ENCODE assay signal across 11 cellular contexts in genomic region chr17:66549731-66550207, GRCh38.
A peak's percentile ranks its signal among the peaks of the same experiment; 100 is the strongest.
DNase-seq lines count a peak whose midpoint lies in the region; ATAC-seq, FAIRE-seq and TF ChIP-seq lines count a peak whose summit lies in the region.
"Had no signal": no experiment of that assay in that cellular context is flagged by ENCODE, and none has a peak within 500 bp of the region (broad histone marks: within the 10 kb centered on the region; RNA-seq: fewer than 3 reads in every experiment).

No MANE protein-coding gene starts in this region.

- no peaks in the 10 kb centered on the region for H3K27me3 ChIP-seq in iPS-18a (ENCODE audit: control insufficient read depth, insufficient read depth, low read length)

- H3K4me1 Mint-ChIP-seq in WTC11 = peaks cover 42% of the 10 kb centered on the region
- peaks cover 21% of the 10 kb centered on the region for H3K4me1 Mint-ChIP-seq in CD14-positive monocyte

- H3K9me3 Mint-ChIP-seq in WTC11 (peaks cover 29% of the 10 kb centered on the region), CD14-positive monocyte (peaks cover 12 to 33% (median 30%) of the 10 kb centered on the region in 7 donors)

- CTCF ChIA-PET in A549 (lab: Yijun Ruan, JAX) (interaction anchor here (0.8 to 2.2 kb wide), 6 partner anchors 8 to 295 kb away, joined by 3 to 8 read pairs (median 4); no protein-coding TSS in a partner anchor), WTC11 (lab: Charles Lee) (interaction anchor here (0.9 to 1.1 kb wide), 4 partner anchors 9 to 348 kb away, joined by 4 to 5 read pairs (median 5); no protein-coding TSS in a partner anchor)

- intact Hi-C loops in CD14-positive monocyte (cut with micrococcal nuclease) = loop anchor here in 1 of 2 donors (10.0 kb wide), 1 partner anchor 225 kb away; no protein-coding TSS in a partner anchor

- H3K27ac Mint-ChIP-seq in WTC11 (peak overlapping the region; percentile 98), CD14-positive monocyte (no peak overlapping the region)

- ATAC-seq in A549 (peak; percentile 33 to 40; a peak in 4 of 6 replicates), WTC11 (peak; percentile 78), HG03139 (IDR thresholded peaks at IDR 0.05; ENCODE audit: unreplicated experiment) (no peak)

- H3K9me3 ChIP-seq in A549 (peaks cover 10% of the 10 kb centered on the region; the same call in 1 of the 3 replicates), iPS-18a (ENCODE audit: control insufficient read depth, low read depth, low read length) (no peaks in the 10 kb centered on the region)

- H3K4me1 ChIP-seq in A549 = peaks cover 60% of the 10 kb centered on the region
- H3K4me1 ChIP-seq in iPS-18a (ENCODE audit: control insufficient read depth, low read depth, low read length) = peaks cover 22% of the 10 kb centered on the region

- H3K4me3 Mint-ChIP-seq in WTC11 (peak overlapping the region; percentile 39; the same call in 1 of the 2 replicates), CD14-positive monocyte (no peak overlapping the region)
- H3K4me3 Mint-ChIP-seq: CD4-positive, CD25-positive, alpha-beta regulatory T cell had no signal

- peak overlapping the region; percentile 74 for H3K4me2 ChIP-seq in A549

- DNase-seq in A549 (ENCODE audit: low read depth in 1 of 2, low spot score in 1 of 2) = peak in 1 of 2 experiments; percentile 60
- DNase-seq in HCEC 1CT = peak; percentile 77
- no peak for DNase-seq in WTC11 (ENCODE audit: low spot score)
- no peak for DNase-seq in globus pallidus (ENCODE audit: low spot score)
- DNase-seq in activated effector memory CD4-positive, alpha-beta T cell treated with anti-CD3 and anti-CD28 coated beads, Interleukin-2, amount 50 U/mL, for 16 hours = no peak
- DNase-seq in CD14-positive monocyte (ENCODE audit: low spot score) = no peak
- DNase-seq: activated gamma-delta T cell treated with Interleukin-2 at 50 U/mL for 16 hours; CD4-positive, CD25-positive, alpha-beta regulatory T cell; KG1 had no signal

- peak; percentile 23 for FAIRE-seq in A549 (lab: Jason Lieb, UNC)

- no peak for TF ChIP-seq RAD21 in A549 (conservative IDR thresholded peaks at IDR 0.05 in 1 of 2, IDR thresholded peaks at IDR 0.05 in 1 of 2)

- H3K4me3 ChIP-seq in A549 (no peak overlapping the region), iPS-18a (ENCODE audit: low read length) (peak overlapping the region; percentile 34)

- H3K36me3 Mint-ChIP-seq in WTC11 = peaks cover 20% of the 10 kb centered on the region
- peaks cover 16 to 25% of the 10 kb centered on the region in 2 donors for H3K36me3 Mint-ChIP-seq in CD14-positive monocyte

- TF ChIP-seq POLR2A in A549 (IDR thresholded peaks at IDR 0.05; ENCODE audit: low read length) = no peak

- TF ChIP-seq CTCF in A549 (IDR thresholded peaks at IDR 0.05) = no peak
- no peak for TF ChIP-seq CTCF in WTC11 (IDR thresholded peaks at IDR 0.05)
- TF ChIP-seq CTCF in CD14-positive monocyte (IDR thresholded peaks at IDR 0.05) = no peak

- no peaks in the 10 kb centered on the region for H3K36me3 ChIP-seq in iPS-18a (ENCODE audit: control insufficient read depth, low read depth, low read length)

- H3K27ac ChIP-seq in A549 = peak overlapping the region; percentile 61 to 83
- peak overlapping the region; percentile 83 for H3K27ac ChIP-seq in iPS-18a (ENCODE audit: low read length)

- TF ChIP-seq EP300 in A549 (IDR thresholded peaks at IDR 0.05) = no peak

- POLR2A ChIA-PET in A549 (lab: Yijun Ruan, JAX) = interaction anchor here (1.1 kb wide), 1 partner anchor 8 kb away, joined by 4 read pairs; no protein-coding TSS in a partner anchor
- POLR2A ChIA-PET in WTC11 (lab: Charles Lee) = no interaction called here

- H3K27me3 Mint-ChIP-seq in WTC11 (ENCODE audit: low read depth) = no peaks in the 10 kb centered on the region
- H3K27me3 Mint-ChIP-seq in CD14-positive monocyte (ENCODE audit: low read depth in 3 of 3) = peaks cover 0 to 2% (median 0%) of the 10 kb centered on the region in 3 donors
- H3K27me3 Mint-ChIP-seq: CD4-positive, CD25-positive, alpha-beta regulatory T cell had no signal

- 69% methylated on average over 5 of the region's 5 CpGs for WGBS in A549 (ENCODE audit: missing lambda C conversion rate)

- H3K9ac ChIP-seq in iPS-18a (ENCODE audit: low read length) = peak overlapping the region; percentile 30

TF ChIP-seq in A549, 52 proteins besides CTCF, POLR2A, EP300 and RAD21:
- TF ChIP-seq NR3C1 (IDR thresholded peaks at IDR 0.05) = no peak
- peak; percentile 27; the same call in 1 of the 2 replicates for TF ChIP-seq FOSL2 (IDR thresholded peaks at IDR 0.05)
- peak; percentile 79 for TF ChIP-seq FOSL2 (CRISPR knock-in tag; IDR thresholded peaks at IDR 0.05)
- TF ChIP-seq JUNB (IDR thresholded peaks at IDR 0.05) = peak; percentile 54; the same call in 1 of the 2 replicates
- TF ChIP-seq CEBPB (IDR thresholded peaks at IDR 0.05) = peak in 1 of 2 experiments; percentile 67; a peak in 2 of 4 replicates
- no peak for TF ChIP-seq TP53 (CRISPR knock-in tag; IDR thresholded peaks at IDR 0.05)
- TF ChIP-seq GATA3 (IDR thresholded peaks at IDR 0.05; ENCODE audit: borderline replicate concordance) = peak; percentile 67; the same call in 1 of the 2 replicates
- TF ChIP-seq JUN (IDR thresholded peaks at IDR 0.05) = peak in 1 of 2 experiments; percentile 48; a peak in 1 of 5 replicates

TF ChIP-seq in WTC11, 78 proteins besides CTCF, POLR2A, EP300 and RAD21:
- peak; percentile 50; the same call in 1 of the 2 replicates for TF ChIP-seq TEAD1 (CRISPR knock-in tag; IDR thresholded peaks at IDR 0.05)
- peak; percentile 15; the same call in 1 of the 2 replicates for TF ChIP-seq ZNF423 (CRISPR knock-in tag; IDR thresholded peaks at IDR 0.05)
- no peak for TF ChIP-seq ZNF396 (CRISPR knock-in tag; IDR thresholded peaks at IDR 0.05; ENCODE audit: borderline replicate concordance)
